ENCODE assay signal across 9 cellular contexts in the genomic region with DNA sequence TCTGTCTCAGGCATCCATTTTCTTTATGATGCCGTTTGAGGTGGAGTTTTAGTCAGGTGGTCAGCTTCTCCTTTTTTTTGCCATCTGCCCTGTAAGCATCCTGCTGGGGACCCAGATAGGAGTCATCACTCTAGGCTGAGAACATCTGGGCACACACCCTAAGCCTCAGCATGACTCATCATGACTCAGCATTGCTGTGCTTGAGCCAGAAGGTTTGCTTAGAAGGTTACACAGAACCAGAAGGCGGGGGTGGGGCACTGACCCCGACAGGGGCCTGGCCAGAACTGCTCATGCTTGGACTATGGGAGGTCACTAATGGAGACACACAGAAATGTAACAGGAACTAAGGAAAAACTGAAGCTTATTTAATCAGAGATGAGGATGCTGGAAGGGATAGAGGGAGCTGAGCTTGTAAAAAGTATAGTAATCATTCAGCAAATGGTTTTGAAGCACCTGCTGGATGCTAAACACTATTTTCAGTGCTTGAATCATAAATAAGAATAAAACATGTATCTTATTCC. TPM values are rescaled to one million over a fixed set of nuclear protein-coding genes. Genes with fewer than 3 reads are reported as not detected.
DNase-seq lines count a peak whose midpoint lies in the region; ATAC-seq and TF ChIP-seq lines count a peak whose summit lies in the region.
"Had no signal": no experiment of that assay in that cellular context is flagged by ENCODE, and none has a peak within 500 bp of the region (broad histone marks: within the 10 kb centered on the region; RNA-seq: fewer than 3 reads in every experiment).

No MANE protein-coding gene starts in this region.

- H3K27ac Mint-ChIP-seq in endodermal cell: peak overlapping the region; percentile 70

- WGBS in endodermal cell (ENCODE audit: insufficient coverage in 1 of 2, insufficient read length in 1 of 2), 2 experiments: 76 to 78% methylated on average over 3 of the region's 3 CpGs

- DNase-seq in ELF-1 (ENCODE audit: low read depth, low spot score) (peak; percentile 89), GM19238 (ENCODE audit: insufficient read length, low spot score) (peak; percentile 30), endodermal cell (peak; percentile 88), non-pigmented ciliary epithelial cell (ENCODE audit: low read depth) (peak; percentile 98)
- DNase-seq in effector memory CD4-positive, alpha-beta T cell: no peak

- H3K36me3 ChIP-seq in OCI-LY3 (replicated peaks; ENCODE audit: low read depth, low read length) (no peaks in the 10 kb centered on the region), endodermal cell (ENCODE audit: control insufficient read depth, insufficient read depth, low read length) (no peaks in the 10 kb centered on the region)
- no peaks in the 10 kb centered on the region for H3K36me3 ChIP-seq in effector memory CD4-positive, alpha-beta T cell (ENCODE audit: control insufficient read depth, insufficient read depth, low read length)

- no peaks in the 10 kb centered on the region for H3K9me3 ChIP-seq in OCI-LY3 (ENCODE audit: insufficient read depth, low read length)
- H3K9me3 ChIP-seq in endodermal cell (ENCODE audit: control insufficient read depth, low read length): no peaks in the 10 kb centered on the region
- no peaks in the 10 kb centered on the region for H3K9me3 ChIP-seq in effector memory CD4-positive, alpha-beta T cell (ENCODE audit: control insufficient read depth, low read length)

- peak; percentile 85 for ATAC-seq in HG03064 (IDR thresholded peaks at IDR 0.05; ENCODE audit: low read depth, unreplicated experiment)

- H2AFZ ChIP-seq in OCI-LY3 (ENCODE audit: low read depth, low read length): 0 out of 2 replicates have a peak overlapping the region, but pooled peaks have one; percentile 35

- peaks cover 16% of the 10 kb centered on the region for H3K4me1 Mint-ChIP-seq in endodermal cell

- H4K20me1 ChIP-seq in OCI-LY3 (ENCODE audit: insufficient read depth, low read length): no peaks in the 10 kb centered on the region

- H3K4me3 Mint-ChIP-seq in endodermal cell: no peak overlapping the region

- TF ChIP-seq CTCF in OCI-LY3 (IDR thresholded peaks at IDR 0.05; ENCODE audit: low read depth, low read length) (no peak), endodermal cell (conservative IDR thresholded peaks at IDR 0.05) (no peak)

- H3K79me2 ChIP-seq in OCI-LY3 (ENCODE audit: low read length): no peaks in the 10 kb centered on the region

- H3K36me3 Mint-ChIP-seq in endodermal cell (ENCODE audit: low read depth): no peaks in the 10 kb centered on the region

- H3K27me3 ChIP-seq in OCI-LY3 (ENCODE audit: low read depth, low read length) (no peaks in the 10 kb centered on the region), endodermal cell (ENCODE audit: control insufficient read depth, insufficient read depth, low read length, poor library complexity, severe bottlenecking) (no peaks in the 10 kb centered on the region)
- H3K27me3 ChIP-seq in effector memory CD4-positive, alpha-beta T cell (replicated peaks; ENCODE audit: control insufficient read depth, insufficient read depth, low read length, poor library complexity, severe bottlenecking): no peaks in the 10 kb centered on the region

- H3K9ac ChIP-seq in OCI-LY3 (ENCODE audit: low read length) (no peak overlapping the region), endodermal cell (ENCODE audit: extremely low read depth, low read length, poor library complexity, severe bottlenecking) (no peak overlapping the region)

- no peak overlapping the region for H3K27ac ChIP-seq in OCI-LY3 (ENCODE audit: low read length)
- H3K27ac ChIP-seq in endodermal cell (ENCODE audit: low read depth, low read length): no peak overlapping the region
- H3K27ac ChIP-seq in effector memory CD4-positive, alpha-beta T cell (ENCODE audit: insufficient read depth, low read length, poor library complexity, severe bottlenecking): no peak overlapping the region
- H3K27ac ChIP-seq: skin epidermis had no signal

- peak overlapping the region; percentile 52 for H3K4me2 ChIP-seq in OCI-LY3 (ENCODE audit: low read length)

- no peaks in the 10 kb centered on the region for H3K27me3 Mint-ChIP-seq in endodermal cell (ENCODE audit: insufficient read depth)

- H3K4me3 ChIP-seq in OCI-LY3 (ENCODE audit: low read length): no peak overlapping the region
- H3K4me3 ChIP-seq in endodermal cell (ENCODE audit: low read length): no peak overlapping the region
- H3K4me3 ChIP-seq in effector memory CD4-positive, alpha-beta T cell (ENCODE audit: insufficient read depth, low read depth, low read length, poor library complexity, severe bottlenecking): no peak overlapping the region
- H3K4me3 ChIP-seq: skin epidermis had no signal

- no peaks in the 10 kb centered on the region for H3K9me3 Mint-ChIP-seq in endodermal cell

- peaks cover 21% of the 10 kb centered on the region for H3K4me1 ChIP-seq in OCI-LY3 (ENCODE audit: low read length)
- peaks cover 2% of the 10 kb centered on the region for H3K4me1 ChIP-seq in endodermal cell (ENCODE audit: control insufficient read depth, insufficient read depth, low read length)
- H3K4me1 ChIP-seq in effector memory CD4-positive, alpha-beta T cell (ENCODE audit: control insufficient read depth, insufficient read depth, low read length, poor library complexity, severe bottlenecking): no peaks in the 10 kb centered on the region

RNA-seq across cellular contexts. Expression of a gene that starts 10.9 kb away (rescaled TPM):
- 1 to 10 TPM in 1 of 2 donors, under 1 TPM in 1; 0.81 to 6.1 TPM for total RNA-seq in endodermal cell
- 2.6 TPM for polyA plus RNA-seq in endodermal cell (2013, experiment 1 of 2)
- 2.6 TPM for polyA plus RNA-seq in endodermal cell (2013, experiment 2 of 2)
- total RNA-seq: activated CD8-positive, alpha-beta memory T cell treated with anti-CD3 and anti-CD28 coated beads for 36 hours had no signal

RNA-seq across cellular contexts. Expression of a gene that starts 21.1 kb away (rescaled TPM):
- not detected for total RNA-seq in endodermal cell
- not detected for polyA plus RNA-seq in endodermal cell (2013, experiment 1 of 2)
- polyA plus RNA-seq in endodermal cell (2013, experiment 2 of 2): not detected
- total RNA-seq: activated CD8-positive, alpha-beta memory T cell treated with anti-CD3 and anti-CD28 coated beads for 36 hours had no signal

RNA-seq across cellular contexts. Expression of a gene that starts 26.1 kb away (rescaled TPM):
- total RNA-seq in endodermal cell: under 1 TPM; 0.59 to 0.62 TPM
- polyA plus RNA-seq in endodermal cell (2013, experiment 1 of 2): not detected
- polyA plus RNA-seq in endodermal cell (2013, experiment 2 of 2): not detected
- total RNA-seq: activated CD8-positive, alpha-beta memory T cell treated with anti-CD3 and anti-CD28 coated beads for 36 hours had no signal

RNA-seq across cellular contexts. Expression of a gene that starts 31.0 kb away (rescaled TPM):
- total RNA-seq in endodermal cell: not detected
- not detected for polyA plus RNA-seq in endodermal cell (2013, experiment 1 of 2)
- not detected for polyA plus RNA-seq in endodermal cell (2013, experiment 2 of 2)
- total RNA-seq: activated CD8-positive, alpha-beta memory T cell treated with anti-CD3 and anti-CD28 coated beads for 36 hours had no signal

RNA-seq across cellular contexts. Expression of a gene that starts 43.5 kb away (rescaled TPM):
- total RNA-seq in endodermal cell: under 1 TPM in 1 of 2 donors, not detected in 1; 0.51 TPM
- polyA plus RNA-seq in endodermal cell (2013, experiment 1 of 2): not detected
- not detected for polyA plus RNA-seq in endodermal cell (2013, experiment 2 of 2)
- total RNA-seq: activated CD8-positive, alpha-beta memory T cell treated with anti-CD3 and anti-CD28 coated beads for 36 hours had no signal

Comparison
In these comparisons a context has a peak if more than half of its experiments do, and no peak if none do; other contexts are left out.
1. DNase-seq: peak in ELF-1 (single experiment), GM19238 (single experiment), endodermal cell (single experiment) and non-pigmented ciliary epithelial cell (single experiment); none in effector memory CD4-positive, alpha-beta T cell (0 of 3).